Comparison of ENCODE assay signal across 8 cellular contexts in genomic region chr15:55897560-55898336, GRCh38.
A peak's percentile ranks its signal among the peaks of the same experiment; 100 is the strongest.
DNase-seq lines count a peak whose midpoint lies in the region.

No MANE protein-coding gene starts in this region.

- DNase-seq in SIG-M5 treated with dmso at 0.1 percent for 504 hours (lab: John Stamatoyannopoulos, UW; ENCODE audit: unreplicated experiment), result peak; percentile 25
- no peak for DNase-seq in SIG-M5 (lab: John Stamatoyannopoulos, UW)
- DNase-seq in Kasumi-1 (lab: John Stamatoyannopoulos, UW), result peak; percentile 31 to 32
- peak; percentile 14 for DNase-seq in SW480 (ENCODE audit: low spot score)
- DNase-seq in glomerular visceral epithelial cell (ENCODE audit: extremely low spot score), result peak; percentile 67
- peak; percentile 24 for DNase-seq in putamen (ENCODE audit: low spot score)
- DNase-seq in NK-92 (lab: John Stamatoyannopoulos, UW; ENCODE audit: unreplicated experiment), result no peak
- no peak for DNase-seq in T-helper 9 cell

Comparison
In these comparisons a context has a peak if more than half of its experiments do, and no peak if none do; other contexts are left out.
1. DNase-seq: peak in SIG-M5 treated with dmso at 0.1 percent for 504 hours (single experiment), Kasumi-1 (2 of 2), SW480 (single experiment), glomerular visceral epithelial cell (single experiment) and putamen (single experiment); none in SIG-M5 (single experiment), NK-92 (single experiment) and T-helper 9 cell (single experiment).